1 cellular context compared by ENCODE assay signal in genomic region chrX:38754102-38754790, GRCh38.
TF ChIP-seq lines count a peak whose summit lies in the region.

No MANE protein-coding gene starts in this region.

TF ChIP-seq in WTC11, 78 proteins besides CTCF, POLR2A, EP300 and RAD21 (continued from another document):
- TF ChIP-seq, protein P1, sequence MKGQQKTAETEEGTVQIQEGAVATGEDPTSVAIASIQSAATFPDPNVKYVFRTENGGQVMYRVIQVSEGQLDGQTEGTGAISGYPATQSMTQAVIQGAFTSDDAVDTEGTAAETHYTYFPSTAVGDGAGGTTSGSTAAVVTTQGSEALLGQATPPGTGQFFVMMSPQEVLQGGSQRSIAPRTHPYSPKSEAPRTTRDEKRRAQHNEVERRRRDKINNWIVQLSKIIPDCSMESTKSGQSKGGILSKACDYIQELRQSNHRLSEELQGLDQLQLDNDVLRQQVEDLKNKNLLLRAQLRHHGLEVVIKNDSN (CRISPR knock-in tag; IDR thresholded peaks at IDR 0.05): no peak
- no peak for TF ChIP-seq TCF7 (CRISPR knock-in tag; IDR thresholded peaks at IDR 0.05; ENCODE audit: low read depth)
- no peak for TF ChIP-seq SMAD4 (CRISPR knock-in tag; IDR thresholded peaks at IDR 0.05)
